Comparison of ENCODE assay signal across 11 cellular contexts in genomic region chr14:32826404-32827082, GRCh38.
A peak's percentile ranks its signal among the peaks of the same experiment; 100 is the strongest.
DNase-seq lines count a peak whose midpoint lies in the region; ATAC-seq and TF ChIP-seq lines count a peak whose summit lies in the region.
"Had no signal": no experiment of that assay in that cellular context is flagged by ENCODE, and none has a peak within 500 bp of the region (broad histone marks: within the 10 kb centered on the region; RNA-seq: fewer than 3 reads in every experiment).

No MANE protein-coding gene starts in this region.

- H3K27ac Mint-ChIP-seq in WTC11 (no peak overlapping the region), immature natural killer cell (no peak overlapping the region)
- H3K27ac Mint-ChIP-seq in activated T-cell treated with anti-CD3 and anti-CD28 coated beads, Interleukin-2, amount 50 U/mL, for 72 hours, result no peak overlapping the region

- H3K36me3 ChIP-seq in HEK293 (ENCODE audit: control insufficient read depth in 2 of 2, insufficient read depth in 1 of 2, low read length in 2 of 2) (no peaks in the 10 kb centered on the region), cardiac muscle cell (no peaks in the 10 kb centered on the region), Peyer's patch (no peaks in the 10 kb centered on the region)
- H3K36me3 ChIP-seq: lower lobe of right lung had no signal

- H3K9me3 ChIP-seq in HEK293 (ENCODE audit: control insufficient read depth, insufficient read depth, low read depth, low read length), result no peaks in the 10 kb centered on the region
- no peaks in the 10 kb centered on the region for H3K9me3 ChIP-seq in cardiac muscle cell (ENCODE audit: low read depth)
- no peaks in the 10 kb centered on the region for H3K9me3 ChIP-seq in Peyer's patch
- H3K9me3 ChIP-seq: lower lobe of right lung had no signal

- H3K4me3 Mint-ChIP-seq in WTC11 (no peak overlapping the region), immature natural killer cell (no peak overlapping the region)
- H3K4me3 Mint-ChIP-seq in activated T-cell treated with anti-CD3 and anti-CD28 coated beads, Interleukin-2, amount 50 U/mL, for 72 hours, result no peak overlapping the region

- POLR2A ChIA-PET in HEK293 (lab: Yijun Ruan, JAX) (no interaction called here), WTC11 (lab: Charles Lee) (no interaction called here)

- intact Hi-C loops in sciatic nerve (cut with DNase I), result loop anchor here (10.0 kb wide), 1 partner anchor 252 kb away; no protein-coding TSS in a partner anchor

- ATAC-seq in WTC11 (peak; percentile 87), sciatic nerve (peak; percentile 70)
- no peak for ATAC-seq in activated T-cell treated with anti-CD3 and anti-CD28 coated beads, Interleukin-2, amount 50 U/mL, for 72 hours (replicated peaks in 1 of 2)
- ATAC-seq: lower lobe of right lung had no signal

- no peak overlapping the region for H3K27ac ChIP-seq in HEK293 (ENCODE audit: extremely low read depth, low read depth, low read length)
- no peak overlapping the region for H3K27ac ChIP-seq in cardiac muscle cell
- no peak overlapping the region for H3K27ac ChIP-seq in Peyer's patch
- H3K27ac ChIP-seq: lower lobe of right lung, SK-N-MC had no signal

- TF ChIP-seq POLR2A in Peyer's patch (IDR thresholded peaks at IDR 0.05), result no peak

- H3K9me3 Mint-ChIP-seq in WTC11, result peaks cover 6% of the 10 kb centered on the region; the same call in 1 of the 2 replicates
- H3K9me3 Mint-ChIP-seq in activated T-cell treated with anti-CD3 and anti-CD28 coated beads, Interleukin-2, amount 50 U/mL, for 72 hours, result peaks cover 0 to 4% of the 10 kb centered on the region in 2 donors
- peaks cover 5 to 47% (median 14%) of the 10 kb centered on the region in 6 donors for H3K9me3 Mint-ChIP-seq in immature natural killer cell

- DNase-seq in WTC11 (ENCODE audit: low spot score) (peak; percentile 17), cardiac muscle cell (ENCODE audit: low read depth in 1 of 2, low spot score in 1 of 2) (peak; percentile 44 to 46), sciatic nerve (ENCODE audit: low spot score) (no peak), immature natural killer cell (no peak), Peyer's patch (no peak), NCI-H2196 treated with DMSO at 0.1 percent for 48 hours (lab: John Stamatoyannopoulos, UW; ENCODE audit: unreplicated experiment) (no peak)
- no peak for DNase-seq in activated T-cell treated with anti-CD3 and anti-CD28 coated beads, Interleukin-2, amount 50 U/mL, for 72 hours
- DNase-seq: activated CD8-positive, alpha-beta memory T cell treated with anti-CD3 and anti-CD28 coated beads, Interleukin-2, amount 50 U/mL, for 4 hours; lower lobe of right lung had no signal

- H3K27me3 Mint-ChIP-seq in WTC11 (ENCODE audit: low read depth) (no peaks in the 10 kb centered on the region; the same call in 1 of the 2 replicates), immature natural killer cell (ENCODE audit: low read depth in 3 of 3) (no peaks in the 10 kb centered on the region)
- H3K27me3 Mint-ChIP-seq in activated T-cell treated with anti-CD3 and anti-CD28 coated beads, Interleukin-2, amount 50 U/mL, for 72 hours (ENCODE audit: low read depth), result no peaks in the 10 kb centered on the region

- no peaks in the 10 kb centered on the region for H3K36me3 Mint-ChIP-seq in WTC11
- H3K36me3 Mint-ChIP-seq in activated T-cell treated with anti-CD3 and anti-CD28 coated beads, Interleukin-2, amount 50 U/mL, for 72 hours (ENCODE audit: insufficient read depth in 2 of 2), result no peaks in the 10 kb centered on the region
- H3K36me3 Mint-ChIP-seq in immature natural killer cell, result no peaks in the 10 kb centered on the region

- H3K4me3 ChIP-seq in HEK293 (ENCODE audit: low read depth, low read length) (no peak overlapping the region), cardiac muscle cell (no peak overlapping the region), Peyer's patch (no peak overlapping the region)
- H3K4me3 ChIP-seq: lower lobe of right lung, SK-N-MC had no signal

- peaks cover 11% of the 10 kb centered on the region for H3K4me1 Mint-ChIP-seq in WTC11
- no peaks in the 10 kb centered on the region for H3K4me1 Mint-ChIP-seq in activated T-cell treated with anti-CD3 and anti-CD28 coated beads, Interleukin-2, amount 50 U/mL, for 72 hours (ENCODE audit: low read depth)
- H3K4me1 Mint-ChIP-seq in immature natural killer cell, result no peaks in the 10 kb centered on the region

- TF ChIP-seq CTCF in HEK293 (tag by site-specific recombination; IDR thresholded peaks at IDR 0.05) (no peak), WTC11 (IDR thresholded peaks at IDR 0.05) (no peak), cardiac muscle cell (IDR thresholded peaks at IDR 0.05; ENCODE audit: low read depth, low read length) (peak; percentile 35), Peyer's patch (IDR thresholded peaks at IDR 0.05) (no peak)

- CTCF ChIA-PET in HEK293 (lab: Yijun Ruan, JAX) (interaction anchor here (0.6 to 0.7 kb wide), 2 partner anchors 27 to 66 kb away, joined by 3 read pairs; no protein-coding TSS in a partner anchor), WTC11 (lab: Charles Lee) (interaction anchor here (1.0 kb wide), 1 partner anchor 115 kb away, joined by 5 read pairs; no protein-coding TSS in a partner anchor)

- H3K4me1 ChIP-seq in HEK293 (ENCODE audit: control insufficient read depth, insufficient read depth, low read length) (no peaks in the 10 kb centered on the region; the same call in 1 of the 2 replicates), cardiac muscle cell (ENCODE audit: low read depth) (peaks cover 3% of the 10 kb centered on the region), Peyer's patch (no peaks in the 10 kb centered on the region)
- H3K4me1 ChIP-seq: lower lobe of right lung had no signal

- H3K27me3 ChIP-seq in cardiac muscle cell (no peaks in the 10 kb centered on the region), Peyer's patch (no peaks in the 10 kb centered on the region)

TF ChIP-seq in HEK293, 187 proteins besides CTCF, POLR2A, EP300 and RAD21:
- peak; percentile 56; the same call in 1 of the 2 replicates for TF ChIP-seq ZBTB20 (tag by site-specific recombination; IDR thresholded peaks at IDR 0.05)
- no peak for TF ChIP-seq ZNF521 (tag by site-specific recombination; IDR thresholded peaks at IDR 0.05)
- TF ChIP-seq, protein P1, sequence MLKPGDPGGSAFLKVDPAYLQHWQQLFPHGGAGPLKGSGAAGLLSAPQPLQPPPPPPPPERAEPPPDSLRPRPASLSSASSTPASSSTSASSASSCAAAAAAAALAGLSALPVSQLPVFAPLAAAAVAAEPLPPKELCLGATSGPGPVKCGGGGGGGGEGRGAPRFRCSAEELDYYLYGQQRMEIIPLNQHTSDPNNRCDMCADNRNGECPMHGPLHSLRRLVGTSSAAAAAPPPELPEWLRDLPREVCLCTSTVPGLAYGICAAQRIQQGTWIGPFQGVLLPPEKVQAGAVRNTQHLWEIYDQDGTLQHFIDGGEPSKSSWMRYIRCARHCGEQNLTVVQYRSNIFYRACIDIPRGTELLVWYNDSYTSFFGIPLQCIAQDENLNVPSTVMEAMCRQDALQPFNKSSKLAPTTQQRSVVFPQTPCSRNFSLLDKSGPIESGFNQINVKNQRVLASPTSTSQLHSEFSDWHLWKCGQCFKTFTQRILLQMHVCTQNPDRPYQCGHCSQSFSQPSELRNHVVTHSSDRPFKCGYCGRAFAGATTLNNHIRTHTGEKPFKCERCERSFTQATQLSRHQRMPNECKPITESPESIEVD (tag by site-specific recombination; IDR thresholded peaks at IDR 0.05), result 0 out of 2 replicates have a peak, but pooled peaks have one; percentile 6
- TF ChIP-seq ZNF335 (tag by site-specific recombination; conservative IDR thresholded peaks at IDR 0.05), result peak; percentile 41
- 0 out of 2 replicates have a peak, but pooled peaks have one; percentile 11 for TF ChIP-seq ZNF654 (tag by site-specific recombination; IDR thresholded peaks at IDR 0.05; ENCODE audit: low read depth)

TF ChIP-seq in WTC11, 78 proteins besides CTCF, POLR2A, EP300 and RAD21 (continues in another document):
- TF ChIP-seq, protein P2, sequence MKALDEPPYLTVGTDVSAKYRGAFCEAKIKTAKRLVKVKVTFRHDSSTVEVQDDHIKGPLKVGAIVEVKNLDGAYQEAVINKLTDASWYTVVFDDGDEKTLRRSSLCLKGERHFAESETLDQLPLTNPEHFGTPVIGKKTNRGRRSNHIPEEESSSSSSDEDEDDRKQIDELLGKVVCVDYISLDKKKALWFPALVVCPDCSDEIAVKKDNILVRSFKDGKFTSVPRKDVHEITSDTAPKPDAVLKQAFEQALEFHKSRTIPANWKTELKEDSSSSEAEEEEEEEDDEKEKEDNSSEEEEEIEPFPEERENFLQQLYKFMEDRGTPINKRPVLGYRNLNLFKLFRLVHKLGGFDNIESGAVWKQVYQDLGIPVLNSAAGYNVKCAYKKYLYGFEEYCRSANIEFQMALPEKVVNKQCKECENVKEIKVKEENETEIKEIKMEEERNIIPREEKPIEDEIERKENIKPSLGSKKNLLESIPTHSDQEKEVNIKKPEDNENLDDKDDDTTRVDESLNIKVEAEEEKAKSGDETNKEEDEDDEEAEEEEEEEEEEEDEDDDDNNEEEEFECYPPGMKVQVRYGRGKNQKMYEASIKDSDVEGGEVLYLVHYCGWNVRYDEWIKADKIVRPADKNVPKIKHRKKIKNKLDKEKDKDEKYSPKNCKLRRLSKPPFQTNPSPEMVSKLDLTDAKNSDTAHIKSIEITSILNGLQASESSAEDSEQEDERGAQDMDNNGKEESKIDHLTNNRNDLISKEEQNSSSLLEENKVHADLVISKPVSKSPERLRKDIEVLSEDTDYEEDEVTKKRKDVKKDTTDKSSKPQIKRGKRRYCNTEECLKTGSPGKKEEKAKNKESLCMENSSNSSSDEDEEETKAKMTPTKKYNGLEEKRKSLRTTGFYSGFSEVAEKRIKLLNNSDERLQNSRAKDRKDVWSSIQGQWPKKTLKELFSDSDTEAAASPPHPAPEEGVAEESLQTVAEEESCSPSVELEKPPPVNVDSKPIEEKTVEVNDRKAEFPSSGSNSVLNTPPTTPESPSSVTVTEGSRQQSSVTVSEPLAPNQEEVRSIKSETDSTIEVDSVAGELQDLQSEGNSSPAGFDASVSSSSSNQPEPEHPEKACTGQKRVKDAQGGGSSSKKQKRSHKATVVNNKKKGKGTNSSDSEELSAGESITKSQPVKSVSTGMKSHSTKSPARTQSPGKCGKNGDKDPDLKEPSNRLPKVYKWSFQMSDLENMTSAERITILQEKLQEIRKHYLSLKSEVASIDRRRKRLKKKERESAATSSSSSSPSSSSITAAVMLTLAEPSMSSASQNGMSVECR (CRISPR knock-in tag; IDR thresholded peaks at IDR 0.05; ENCODE audit: borderline replicate concordance), result no peak
- TF ChIP-seq CREM (CRISPR knock-in tag; IDR thresholded peaks at IDR 0.05), result no peak
- TF ChIP-seq ZNF219 (CRISPR knock-in tag; IDR thresholded peaks at IDR 0.05; ENCODE audit: borderline replicate concordance), result no peak

Comparison
In these comparisons a context has a peak if more than half of its experiments do, and no peak if none do; other contexts are left out.
1. ATAC-seq: peak in WTC11 (single experiment) and sciatic nerve (single experiment); none in activated T-cell treated with anti-CD3 and anti-CD28 coated beads, Interleukin-2, amount 50 U/mL, for 72 hours (0 of 2).
2. DNase-seq: peak in WTC11 (single experiment) and cardiac muscle cell (2 of 2); none in sciatic nerve (single experiment), activated T-cell treated with anti-CD3 and anti-CD28 coated beads, Interleukin-2, amount 50 U/mL, for 72 hours (0 of 2), immature natural killer cell (0 of 3), Peyer's patch (0 of 3) and NCI-H2196 treated with DMSO at 0.1 percent for 48 hours (single experiment).